15 cellular contexts compared by ENCODE assay signal in the genomic region with DNA sequence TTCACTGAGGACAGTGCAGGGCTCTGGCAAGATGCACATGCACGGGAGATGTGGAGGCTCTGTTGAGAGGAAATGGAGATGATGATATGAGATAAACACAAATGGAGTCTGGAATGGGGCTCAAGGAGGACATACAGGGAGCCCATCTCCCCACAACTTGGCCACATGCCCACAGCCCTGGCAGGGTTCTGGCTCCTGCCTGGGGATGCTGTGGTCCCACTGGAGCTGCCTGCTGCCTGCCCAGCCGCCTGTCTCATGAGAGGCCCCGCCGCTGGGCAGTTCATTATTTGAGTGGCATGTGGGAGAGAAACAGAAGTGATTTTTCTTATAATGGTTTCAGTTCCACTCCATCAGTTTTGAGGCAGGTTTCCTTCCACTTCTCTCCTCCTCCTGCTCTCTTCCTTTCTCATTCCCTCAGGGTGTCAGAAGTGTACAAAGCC.
DNase-seq lines count a peak whose midpoint lies in the region; ATAC-seq and TF ChIP-seq lines count a peak whose summit lies in the region.
"Had no signal": no experiment of that assay in that cellular context is flagged by ENCODE, and none has a peak within 500 bp of the region (broad histone marks: within the 10 kb centered on the region; RNA-seq: fewer than 3 reads in every experiment).

No MANE protein-coding gene starts in this region.

- POLR2A ChIA-PET in SK-N-SH (lab: Yijun Ruan, JAX) (interaction anchor here (0.6 to 0.7 kb wide), 2 partner anchors 35 to 134 kb away, joined by 3 read pairs; a partner anchor contains a TSS), MCF 10A (lab: Yijun Ruan, JAX) (interaction anchor here (0.7 kb wide), 1 partner anchor 233 kb away, joined by 4 read pairs; no protein-coding TSS in a partner anchor)
- POLR2A ChIA-PET in naive thymus-derived CD8-positive, alpha-beta T cell (lab: Charles Lee): interaction anchor here (1.9 kb wide), 1 partner anchor 8 kb away, joined by 7 read pairs; no protein-coding TSS in a partner anchor

- peak overlapping the region; percentile 48 to 97 (median 86) for H3K27ac Mint-ChIP-seq in naive thymus-derived CD8-positive, alpha-beta T cell
- no peak overlapping the region for H3K27ac Mint-ChIP-seq in MCF 10A (ENCODE audit: low read depth, unreplicated experiment)
- H3K27ac Mint-ChIP-seq: mesothelial cell of epicardium had no signal

- peaks cover 5 to 44% of the 10 kb centered on the region in 2 experiments; a peak in 2 of 4 replicates for H3K4me1 ChIP-seq in SK-N-SH (ENCODE audit: control insufficient read depth in 1 of 2, insufficient read depth in 2 of 2, low read depth in 1 of 2, low read length in 1 of 2)

- no peaks in the 10 kb centered on the region for H3K9me3 ChIP-seq in SK-N-SH

- H3K79me2 ChIP-seq in SK-N-SH (ENCODE audit: insufficient read depth): no peaks in the 10 kb centered on the region

- TF ChIP-seq CTCF in SK-N-SH (IDR thresholded peaks at IDR 0.05): no peak
- no peak for TF ChIP-seq CTCF in MCF 10A (IDR thresholded peaks at IDR 0.05; ENCODE audit: unreplicated experiment)

- CTCF ChIA-PET in SK-N-SH (lab: Yijun Ruan, JAX): interaction anchor here (1.0 to 1.7 kb wide), 4 partner anchors 13 to 302 kb away, joined by 3 to 8 read pairs (median 3); no protein-coding TSS in a partner anchor
- CTCF ChIA-PET in MCF 10A (lab: Yijun Ruan, JAX): interaction anchor here (0.9 to 2.9 kb wide), 2 partner anchors 17 to 303 kb away, joined by 3 to 14 read pairs; no protein-coding TSS in a partner anchor

- no peaks in the 10 kb centered on the region for H3F3A ChIP-seq in SK-N-SH (replicated peaks; ENCODE audit: insufficient read depth)

- H3K9ac ChIP-seq in SK-N-SH: no peak overlapping the region

- H3K9me3 Mint-ChIP-seq in naive thymus-derived CD8-positive, alpha-beta T cell: peaks cover 0 to 2% (median 0%) of the 10 kb centered on the region in 9 donors
- H3K9me3 Mint-ChIP-seq in MCF 10A (ENCODE audit: unreplicated experiment): no peaks in the 10 kb centered on the region
- H3K9me3 Mint-ChIP-seq: mesothelial cell of epicardium had no signal

- H3K4me3 ChIP-seq in SK-N-SH (ENCODE audit: low read depth in 2 of 2, low read length in 1 of 2): no peak overlapping the region; a peak in 1 of 4 replicates

- H4K20me1 ChIP-seq in SK-N-SH (ENCODE audit: insufficient read depth): no peaks in the 10 kb centered on the region

- intact Hi-C loops in MCF 10A (cut with micrococcal nuclease): no loop called here

- H3K27me3 ChIP-seq in SK-N-SH (ENCODE audit: insufficient read depth): no peaks in the 10 kb centered on the region

- no peaks in the 10 kb centered on the region for H3K36me3 ChIP-seq in SK-N-SH (replicated peaks in 1 of 2; ENCODE audit: control insufficient read depth in 1 of 2, insufficient read depth in 2 of 2, low read length in 1 of 2)
- H3K36me3 ChIP-seq: WERI-Rb-1 had no signal

- ATAC-seq in GM19395 (IDR thresholded peaks at IDR 0.05; ENCODE audit: unreplicated experiment): peak; percentile 49
- no peak for ATAC-seq in naive thymus-derived CD8-positive, alpha-beta T cell
- ATAC-seq: Right ventricle myocardium inferior had no signal

- DNase-seq in DMS79 treated with DMSO at 0.1 percent for 48 hours (lab: John Stamatoyannopoulos, UW): peak; percentile 7
- DNase-seq in DMS79 (lab: John Stamatoyannopoulos, UW): no peak
- peak; percentile 86 for DNase-seq in SK-N-SH
- DNase-seq in naive thymus-derived CD8-positive, alpha-beta T cell: no peak
- DNase-seq in AG20443 (ENCODE audit: low spot score): no peak
- DNase-seq in stimulated activated CD4-positive, alpha-beta T cell treated with anti-CD3 and anti-CD28 coated beads, Interleukin-2, amount 100 ng/mL, for 24 hours: no peak
- no peak for DNase-seq in MCF 10A (ENCODE audit: unreplicated experiment)
- DNase-seq: 8988T, activated gamma-delta T cell, DND-41, NCI-H510A, WERI-Rb-1 had no signal

- H3K4me1 Mint-ChIP-seq in naive thymus-derived CD8-positive, alpha-beta T cell: peaks cover 55 to 100% (median 95%) of the 10 kb centered on the region in 4 donors
- peaks cover 17% of the 10 kb centered on the region for H3K4me1 Mint-ChIP-seq in MCF 10A (ENCODE audit: insufficient read depth, unreplicated experiment)

- peak in 1 of 2 experiments; percentile 78; a peak in 2 of 4 replicates for TF ChIP-seq EP300 in SK-N-SH (IDR thresholded peaks at IDR 0.05; ENCODE audit: borderline replicate concordance in 1 of 2, low read depth in 1 of 2, low read length in 1 of 2)

- TF ChIP-seq RAD21 in SK-N-SH (IDR thresholded peaks at IDR 0.05; ENCODE audit: low read length): peak; percentile 12

- H3K4me3 Mint-ChIP-seq in naive thymus-derived CD8-positive, alpha-beta T cell: peak overlapping the region in 8 of 10 donors; percentile 30 to 64 (median 42)
- no peak overlapping the region for H3K4me3 Mint-ChIP-seq in MCF 10A (ENCODE audit: unreplicated experiment)
- H3K4me3 Mint-ChIP-seq: mesothelial cell of epicardium had no signal

- 16% methylated on average over 3 of the region's 4 CpGs for WGBS in SK-N-SH (ENCODE audit: low lambda C conversion rate)

- no peak overlapping the region for H2AFZ ChIP-seq in SK-N-SH (ENCODE audit: low read depth)

- no peaks in the 10 kb centered on the region for H3K27me3 Mint-ChIP-seq in naive thymus-derived CD8-positive, alpha-beta T cell
- no peaks in the 10 kb centered on the region for H3K27me3 Mint-ChIP-seq in MCF 10A (ENCODE audit: insufficient read depth, unreplicated experiment)

- H3K36me3 Mint-ChIP-seq in naive thymus-derived CD8-positive, alpha-beta T cell: peaks cover 0 to 55% (median 31%) of the 10 kb centered on the region in 3 donors
- H3K36me3 Mint-ChIP-seq in MCF 10A (ENCODE audit: insufficient read depth, unreplicated experiment): no peaks in the 10 kb centered on the region

- peak overlapping the region in 1 of 2 experiments; percentile 90; a peak in 2 of 4 replicates for H3K27ac ChIP-seq in SK-N-SH (ENCODE audit: low read depth in 2 of 2, low read length in 1 of 2)
- H3K27ac ChIP-seq: WERI-Rb-1 had no signal

- no peaks in the 10 kb centered on the region for H3K9me2 ChIP-seq in SK-N-SH

- H3K4me2 ChIP-seq in SK-N-SH: no peak overlapping the region

- BruUV-seq in MCF 10A (replicated peaks; lab: Mats Ljungman, UMichigan): no TSS peak

TF ChIP-seq in SK-N-SH, 30 proteins besides CTCF, POLR2A, EP300 and RAD21 (continues in another document):
- TF ChIP-seq SIN3A (IDR thresholded peaks at IDR 0.05; ENCODE audit: borderline replicate concordance, low read depth, low read length) (no peak), RXRA (IDR thresholded peaks at IDR 0.05; ENCODE audit: borderline replicate concordance, low read depth) (no peak), MXI1 (IDR thresholded peaks at IDR 0.05; ENCODE audit: low read depth, low read length) (peak; percentile 46; the same call in 1 of the 2 replicates), TEAD4 (IDR thresholded peaks at IDR 0.05; ENCODE audit: borderline replicate concordance, insufficient read depth) (no peak), POLR2AphosphoS5 (IDR thresholded peaks at IDR 0.05; ENCODE audit: low read depth, low read length) (no peak)
- TF ChIP-seq, protein P1, sequence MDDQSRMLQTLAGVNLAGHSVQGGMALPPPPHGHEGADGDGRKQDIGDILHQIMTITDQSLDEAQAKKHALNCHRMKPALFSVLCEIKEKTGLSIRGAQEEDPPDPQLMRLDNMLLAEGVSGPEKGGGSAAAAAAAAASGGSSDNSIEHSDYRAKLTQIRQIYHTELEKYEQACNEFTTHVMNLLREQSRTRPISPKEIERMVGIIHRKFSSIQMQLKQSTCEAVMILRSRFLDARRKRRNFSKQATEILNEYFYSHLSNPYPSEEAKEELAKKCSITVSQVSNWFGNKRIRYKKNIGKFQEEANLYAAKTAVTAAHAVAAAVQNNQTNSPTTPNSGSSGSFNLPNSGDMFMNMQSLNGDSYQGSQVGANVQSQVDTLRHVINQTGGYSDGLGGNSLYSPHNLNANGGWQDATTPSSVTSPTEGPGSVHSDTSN (IDR thresholded peaks at IDR 0.05): no peak
- TF ChIP-seq, protein P2, sequence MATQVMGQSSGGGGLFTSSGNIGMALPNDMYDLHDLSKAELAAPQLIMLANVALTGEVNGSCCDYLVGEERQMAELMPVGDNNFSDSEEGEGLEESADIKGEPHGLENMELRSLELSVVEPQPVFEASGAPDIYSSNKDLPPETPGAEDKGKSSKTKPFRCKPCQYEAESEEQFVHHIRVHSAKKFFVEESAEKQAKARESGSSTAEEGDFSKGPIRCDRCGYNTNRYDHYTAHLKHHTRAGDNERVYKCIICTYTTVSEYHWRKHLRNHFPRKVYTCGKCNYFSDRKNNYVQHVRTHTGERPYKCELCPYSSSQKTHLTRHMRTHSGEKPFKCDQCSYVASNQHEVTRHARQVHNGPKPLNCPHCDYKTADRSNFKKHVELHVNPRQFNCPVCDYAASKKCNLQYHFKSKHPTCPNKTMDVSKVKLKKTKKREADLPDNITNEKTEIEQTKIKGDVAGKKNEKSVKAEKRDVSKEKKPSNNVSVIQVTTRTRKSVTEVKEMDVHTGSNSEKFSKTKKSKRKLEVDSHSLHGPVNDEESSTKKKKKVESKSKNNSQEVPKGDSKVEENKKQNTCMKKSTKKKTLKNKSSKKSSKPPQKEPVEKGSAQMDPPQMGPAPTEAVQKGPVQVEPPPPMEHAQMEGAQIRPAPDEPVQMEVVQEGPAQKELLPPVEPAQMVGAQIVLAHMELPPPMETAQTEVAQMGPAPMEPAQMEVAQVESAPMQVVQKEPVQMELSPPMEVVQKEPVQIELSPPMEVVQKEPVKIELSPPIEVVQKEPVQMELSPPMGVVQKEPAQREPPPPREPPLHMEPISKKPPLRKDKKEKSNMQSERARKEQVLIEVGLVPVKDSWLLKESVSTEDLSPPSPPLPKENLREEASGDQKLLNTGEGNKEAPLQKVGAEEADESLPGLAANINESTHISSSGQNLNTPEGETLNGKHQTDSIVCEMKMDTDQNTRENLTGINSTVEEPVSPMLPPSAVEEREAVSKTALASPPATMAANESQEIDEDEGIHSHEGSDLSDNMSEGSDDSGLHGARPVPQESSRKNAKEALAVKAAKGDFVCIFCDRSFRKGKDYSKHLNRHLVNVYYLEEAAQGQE (IDR thresholded peaks at IDR 0.05; ENCODE audit: low read depth, low read length): no peak
- TF ChIP-seq, protein P3, sequence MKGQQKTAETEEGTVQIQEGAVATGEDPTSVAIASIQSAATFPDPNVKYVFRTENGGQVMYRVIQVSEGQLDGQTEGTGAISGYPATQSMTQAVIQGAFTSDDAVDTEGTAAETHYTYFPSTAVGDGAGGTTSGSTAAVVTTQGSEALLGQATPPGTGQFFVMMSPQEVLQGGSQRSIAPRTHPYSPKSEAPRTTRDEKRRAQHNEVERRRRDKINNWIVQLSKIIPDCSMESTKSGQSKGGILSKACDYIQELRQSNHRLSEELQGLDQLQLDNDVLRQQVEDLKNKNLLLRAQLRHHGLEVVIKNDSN (IDR thresholded peaks at IDR 0.05; ENCODE audit: borderline replicate concordance, low read depth): no peak

Comparison
In these comparisons a context has a peak if more than half of its experiments do, and no peak if none do; other contexts are left out.
1. DNase-seq: peak in DMS79 treated with DMSO at 0.1 percent for 48 hours (single experiment) and SK-N-SH (single experiment); none in DMS79 (single experiment), naive thymus-derived CD8-positive, alpha-beta T cell (0 of 10), AG20443 (single experiment), stimulated activated CD4-positive, alpha-beta T cell treated with anti-CD3 and anti-CD28 coated beads, Interleukin-2, amount 100 ng/mL, for 24 hours (0 of 2) and MCF 10A (single experiment).